Comparison of ENCODE assay signal across 30 cellular contexts in the genomic region with DNA sequence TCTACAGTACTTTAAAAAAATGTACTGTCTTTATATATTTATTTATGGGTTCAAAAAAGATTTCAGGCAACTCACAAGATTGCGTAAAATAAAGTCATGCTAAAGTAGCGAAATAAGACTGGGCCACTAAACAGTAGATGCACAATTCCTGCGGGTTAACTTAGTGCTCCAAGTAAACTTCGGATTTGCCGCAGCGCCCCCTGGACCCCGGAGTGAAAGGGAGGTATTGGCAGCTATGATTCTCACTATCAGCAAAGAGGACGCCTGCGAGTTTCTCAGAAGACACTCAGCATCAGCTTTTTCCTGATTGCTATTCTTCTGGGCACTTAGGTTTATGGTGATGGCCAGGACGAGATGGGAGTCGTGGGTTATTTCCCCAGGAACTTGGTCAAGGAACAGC. TPM values are rescaled to one million over a fixed set of nuclear protein-coding genes. Genes with fewer than 3 reads are reported as not detected.
DNase-seq lines count a peak whose midpoint lies in the region; ATAC-seq and TF ChIP-seq lines count a peak whose summit lies in the region.
"Had no signal": no experiment of that assay in that cellular context is flagged by ENCODE, and none has a peak within 500 bp of the region (broad histone marks: within the 10 kb centered on the region; RNA-seq: fewer than 3 reads in every experiment).

No MANE protein-coding gene starts in this region.

- no peak overlapping the region for H3K27ac ChIP-seq in AG04450 (ENCODE audit: low read depth, low read length)
- no peak overlapping the region for H3K27ac ChIP-seq in GM23338 (ENCODE audit: low read depth)
- H3K27ac ChIP-seq: body of pancreas, coronary artery, heart left ventricle, left ventricle myocardium inferior, RWPE1, suprapubic skin, vagina had no signal

- TF ChIP-seq CTCF in AG04450 (IDR thresholded peaks at IDR 0.05; ENCODE audit: low read depth, low read length) (peak; percentile 28), GM23338 (conservative IDR thresholded peaks at IDR 0.05; ENCODE audit: low read depth in 2 of 2) (peak; percentile 68 to 75), WTC11 (IDR thresholded peaks at IDR 0.05) (no peak), glutamatergic neuron (IDR thresholded peaks at IDR 0.05; ENCODE audit: partially characterized antibody, unreplicated experiment) (peak; percentile 20), mesothelial cell of epicardium (IDR thresholded peaks at IDR 0.05; ENCODE audit: unreplicated experiment) (no peak)

- H3K27me3 Mint-ChIP-seq in GM23338 (ENCODE audit: insufficient read depth, low read depth, poor library complexity) = peaks cover 1% of the 10 kb centered on the region
- no peaks in the 10 kb centered on the region for H3K27me3 Mint-ChIP-seq in WTC11 (ENCODE audit: low read depth)
- no peaks in the 10 kb centered on the region for H3K27me3 Mint-ChIP-seq in glutamatergic neuron (ENCODE audit: unreplicated experiment)
- no peaks in the 10 kb centered on the region for H3K27me3 Mint-ChIP-seq in mesothelial cell of epicardium (ENCODE audit: low read depth)
- peaks cover 9% of the 10 kb centered on the region for H3K27me3 Mint-ChIP-seq in activated T-cell treated with anti-CD3 and anti-CD28 coated beads, Interleukin-2, amount 50 U/mL, for 4 hours (ENCODE audit: low read depth)

- peak overlapping the region; percentile 52; the same call in 1 of the 2 replicates for H2AFZ ChIP-seq in GM23338

- H3K4me3 Mint-ChIP-seq in GM23338 = no peak overlapping the region
- H3K4me3 Mint-ChIP-seq in WTC11 = no peak overlapping the region
- no peak overlapping the region for H3K4me3 Mint-ChIP-seq in glutamatergic neuron (ENCODE audit: unreplicated experiment)
- no peak overlapping the region for H3K4me3 Mint-ChIP-seq in mesothelial cell of epicardium
- no peak overlapping the region for H3K4me3 Mint-ChIP-seq in activated T-cell treated with anti-CD3 and anti-CD28 coated beads, Interleukin-2, amount 50 U/mL, for 4 hours
- H3K4me3 Mint-ChIP-seq: activated naive CD8-positive, alpha-beta T cell treated with anti-CD3 and anti-CD28 coated beads, Interleukin-2, amount 10 ng/mL, durations not matched to agents 7 days and 5 days; CD4-positive, alpha-beta T cell; immature natural killer cell; natural killer cell; stimulated activated effector memory CD8-positive, alpha-beta T cell treated with anti-CD3 and anti-CD28 coated beads, Interleukin-12 subunit alpha, Interleukin-12 subunit beta, amount 100 ng/mL, for 72 hours; T-helper 2 cell treated with Interferon-gamma antibody and Interleukin-4, amounts not matched to agents 5 μg/mL and 100 μg/mL, for 36 hours had no signal

- no peak overlapping the region for H3K27ac Mint-ChIP-seq in GM23338
- no peak overlapping the region for H3K27ac Mint-ChIP-seq in WTC11
- H3K27ac Mint-ChIP-seq in glutamatergic neuron (ENCODE audit: unreplicated experiment) = no peak overlapping the region
- H3K27ac Mint-ChIP-seq in mesothelial cell of epicardium = no peak overlapping the region
- H3K27ac Mint-ChIP-seq: activated naive CD8-positive, alpha-beta T cell treated with anti-CD3 and anti-CD28 coated beads, Interleukin-2, amount 10 ng/mL, durations not matched to agents 7 days and 5 days; CD4-positive, alpha-beta T cell; immature natural killer cell; natural killer cell; stimulated activated effector memory CD8-positive, alpha-beta T cell treated with anti-CD3 and anti-CD28 coated beads, Interleukin-12 subunit alpha, Interleukin-12 subunit beta, amount 100 ng/mL, for 72 hours; T-helper 2 cell treated with Interferon-gamma antibody and Interleukin-4, amounts not matched to agents 5 μg/mL and 100 μg/mL, for 36 hours had no signal

- DNase-seq in AG04450 (ENCODE audit: low read depth, low spot score) (no peak), GM23338 (ENCODE audit: low spot score) (peak; percentile 78), WTC11 (ENCODE audit: low spot score) (peak; percentile 60), glutamatergic neuron (peak; percentile 56), COLO668 (lab: John Stamatoyannopoulos, UW; ENCODE audit: unreplicated experiment) (no peak), mesothelial cell of epicardium (ENCODE audit: low spot score in 2 of 2, unreplicated experiment in 2 of 2) (no peak), NOMO-1 (lab: John Stamatoyannopoulos, UW; ENCODE audit: unreplicated experiment in 2 of 2) (no peak)
- no peak for DNase-seq in activated T-cell treated with anti-CD3 and anti-CD28 coated beads, Interleukin-2, amount 50 U/mL, for 4 hours
- DNase-seq: activated CD4-positive, alpha-beta T cell treated with anti-CD3 and anti-CD28 coated beads, Interleukin-2, amount 50 U/mL, for 4 hours; activated CD8-positive, alpha-beta memory T cell treated with anti-CD3 and anti-CD28 coated beads, Interleukin-2, amount 50 U/mL, for 48 hours; activated naive CD8-positive, alpha-beta T cell treated with anti-CD3 and anti-CD28 coated beads, Interleukin-2, amount 10 ng/mL, durations not matched to agents 7 days and 5 days; body of pancreas; CD4-positive, alpha-beta T cell; heart left ventricle; immature natural killer cell; IMR-90; left ventricle myocardium inferior; midbrain; natural killer cell; NCI-H1417 treated with DMSO at 0.1 percent for 48 hours; NCI-H510A; SK-N-SH had no signal

- H3K4me2 ChIP-seq in GM23338 = no peak overlapping the region
- H3K4me2 ChIP-seq: SK-N-SH had no signal

- H3K4me1 Mint-ChIP-seq in GM23338 (peaks cover 20% of the 10 kb centered on the region), WTC11 (peaks cover 27% of the 10 kb centered on the region), glutamatergic neuron (ENCODE audit: low read depth, unreplicated experiment) (no peaks in the 10 kb centered on the region), mesothelial cell of epicardium (no peaks in the 10 kb centered on the region)
- H3K4me1 Mint-ChIP-seq in activated T-cell treated with anti-CD3 and anti-CD28 coated beads, Interleukin-2, amount 50 U/mL, for 4 hours (ENCODE audit: low read depth) = peaks cover 2% of the 10 kb centered on the region
- H3K4me1 Mint-ChIP-seq: immature natural killer cell; natural killer cell; stimulated activated effector memory CD8-positive, alpha-beta T cell treated with anti-CD3 and anti-CD28 coated beads, Interleukin-12 subunit alpha, Interleukin-12 subunit beta, amount 100 ng/mL, for 72 hours had no signal

- peak; percentile 72 for ATAC-seq in GM23338
- peak; percentile 67 for ATAC-seq in WTC11
- ATAC-seq in activated T-cell treated with anti-CD3 and anti-CD28 coated beads, Interleukin-2, amount 50 U/mL, for 4 hours = no peak
- ATAC-seq: body of pancreas; heart left ventricle; natural killer cell; stimulated activated effector memory CD8-positive, alpha-beta T cell treated with anti-CD3 and anti-CD28 coated beads, Interleukin-12 subunit alpha, Interleukin-12 subunit beta, amount 100 ng/mL, for 72 hours had no signal

- H3K36me3 ChIP-seq in GM23338 (ENCODE audit: insufficient read depth) = no peaks in the 10 kb centered on the region
- H3K36me3 ChIP-seq: heart left ventricle, left ventricle myocardium inferior, suprapubic skin, vagina had no signal

- H3K9me3 Mint-ChIP-seq in GM23338 (peaks cover 3% of the 10 kb centered on the region; the same call in 2 of the 3 replicates), WTC11 (peaks cover 10% of the 10 kb centered on the region), glutamatergic neuron (ENCODE audit: unreplicated experiment) (no peaks in the 10 kb centered on the region), mesothelial cell of epicardium (no peaks in the 10 kb centered on the region)
- no peaks in the 10 kb centered on the region for H3K9me3 Mint-ChIP-seq in activated T-cell treated with anti-CD3 and anti-CD28 coated beads, Interleukin-2, amount 50 U/mL, for 4 hours
- H3K9me3 Mint-ChIP-seq: activated naive CD8-positive, alpha-beta T cell treated with anti-CD3 and anti-CD28 coated beads, Interleukin-2, amount 10 ng/mL, durations not matched to agents 7 days and 5 days; CD4-positive, alpha-beta T cell; immature natural killer cell; natural killer cell; stimulated activated effector memory CD8-positive, alpha-beta T cell treated with anti-CD3 and anti-CD28 coated beads, Interleukin-12 subunit alpha, Interleukin-12 subunit beta, amount 100 ng/mL, for 72 hours; T-helper 2 cell treated with Interferon-gamma antibody and Interleukin-4, amounts not matched to agents 5 μg/mL and 100 μg/mL, for 36 hours had no signal

- H3K9me3 ChIP-seq in AG04450 (ENCODE audit: control insufficient read depth, insufficient read depth, low read length) = no peaks in the 10 kb centered on the region
- H3K9me3 ChIP-seq: body of pancreas, heart left ventricle, left ventricle myocardium inferior, SK-N-SH, suprapubic skin, vagina had no signal

- no peaks in the 10 kb centered on the region for H3K79me2 ChIP-seq in GM23338 (replicated peaks; ENCODE audit: insufficient read depth)

- H3K4me3 ChIP-seq in AG04450 (ENCODE audit: low read depth, low read length) (no peak overlapping the region), GM23338 (no peak overlapping the region)
- H3K4me3 ChIP-seq: body of pancreas, coronary artery, heart left ventricle, left ventricle myocardium inferior, suprapubic skin, vagina had no signal

- POLR2A ChIA-PET in AG04450 (lab: Yijun Ruan, JAX) = no interaction called here
- POLR2A ChIA-PET in WTC11 (lab: Charles Lee) = no interaction called here

- H3F3A ChIP-seq in GM23338 (replicated peaks; ENCODE audit: low read depth) = no peaks in the 10 kb centered on the region

- no peaks in the 10 kb centered on the region for H3K9me2 ChIP-seq in GM23338 (ENCODE audit: insufficient read depth)
- H3K9me2 ChIP-seq: SK-N-SH had no signal

- H3K36me3 Mint-ChIP-seq in GM23338 (ENCODE audit: low read depth) (peaks cover 4% of the 10 kb centered on the region; the same call in 1 of the 3 replicates), WTC11 (no peaks in the 10 kb centered on the region; the same call in 1 of the 2 replicates), glutamatergic neuron (ENCODE audit: unreplicated experiment) (no peaks in the 10 kb centered on the region), mesothelial cell of epicardium (no peaks in the 10 kb centered on the region)
- no peaks in the 10 kb centered on the region for H3K36me3 Mint-ChIP-seq in activated T-cell treated with anti-CD3 and anti-CD28 coated beads, Interleukin-2, amount 50 U/mL, for 4 hours (ENCODE audit: insufficient read depth)
- H3K36me3 Mint-ChIP-seq: activated naive CD8-positive, alpha-beta T cell treated with anti-CD3 and anti-CD28 coated beads, Interleukin-2, amount 10 ng/mL, durations not matched to agents 7 days and 5 days; natural killer cell; stimulated activated effector memory CD8-positive, alpha-beta T cell treated with anti-CD3 and anti-CD28 coated beads, Interleukin-12 subunit alpha, Interleukin-12 subunit beta, amount 100 ng/mL, for 72 hours had no signal

- H3K27me3 ChIP-seq in AG04450 (ENCODE audit: control insufficient read depth, insufficient read depth, low read length) (peaks cover 10% of the 10 kb centered on the region), GM23338 (ENCODE audit: insufficient read depth) (no peaks in the 10 kb centered on the region)
- H3K27me3 ChIP-seq: body of pancreas, vagina had no signal

- no peaks in the 10 kb centered on the region for H4K20me1 ChIP-seq in GM23338 (replicated peaks; ENCODE audit: insufficient read depth)

- CTCF ChIA-PET in AG04450 (lab: Charles Lee) = interaction anchor here (3.1 kb wide), 1 partner anchor 12 kb away, joined by 16 read pairs; no protein-coding TSS in a partner anchor
- CTCF ChIA-PET in WTC11 (lab: Charles Lee) = interaction anchor here (0.6 to 1.4 kb wide), 8 partner anchors 11 to 685 kb away, joined by 3 to 14 read pairs (median 3); no protein-coding TSS in a partner anchor

- H3K4me1 ChIP-seq in GM23338 (ENCODE audit: insufficient read depth) = peaks cover 9% of the 10 kb centered on the region; the same call in 1 of the 2 replicates
- H3K4me1 ChIP-seq: body of pancreas, heart left ventricle, left ventricle myocardium inferior, suprapubic skin, vagina had no signal

RNA-seq across cellular contexts. Expression of gene OTOR, which starts 1.4 kb away (rescaled TPM):
- polyA plus RNA-seq in AG04450 (2011; rRNA removed) (not detected in 2 replicates), GM23338 (2016; fragmentation: Nextera tagmentation; extraction: Ambion mirVana) (not detected in 2 replicates)
- polyA minus RNA-seq in AG04450 (2011; rRNA and poly(A)+ RNA removed) = not detected in 2 replicates
- total RNA-seq in GM23338 (2014; rRNA removed; shearing (Covaris generic)) = not detected in 2 replicates
- total RNA-seq in WTC11 (2021) (not detected in 3 replicates), glutamatergic neuron (ENCODE audit: unreplicated experiment) (not detected), mesothelial cell of epicardium (not detected in 3 replicates)
- not detected for total RNA-seq in activated T-cell treated with anti-CD3 and anti-CD28 coated beads, Interleukin-2, amount 50 U/mL, for 4 hours
- total RNA-seq: activated naive CD8-positive, alpha-beta T cell treated with anti-CD3 and anti-CD28 coated beads, Interleukin-2, amount 10 ng/mL, durations not matched to agents 7 days and 5 days; body of pancreas; CD4-positive, alpha-beta T cell; fibroblast of lung; heart left ventricle; IMR-90; left ventricle myocardium inferior; natural killer cell; posterior vena cava; suprapubic skin; vagina had no signal
- polyA plus RNA-seq: fibroblast of lung, heart left ventricle, immature natural killer cell, IMR-90, SK-N-SH had no signal

RNA-seq across cellular contexts. Expression of gene SNRPB2, which starts 19.7 kb away (rescaled TPM):
- 88.6 and 123 TPM in 2 replicates for polyA plus RNA-seq in AG04450 (2011; rRNA removed)
- polyA minus RNA-seq in AG04450 (2011; rRNA and poly(A)+ RNA removed) = 16.9 and 30.3 TPM in 2 replicates
- total RNA-seq in GM23338 (2014; rRNA removed; shearing (Covaris generic)) = 91.9 and 94.9 TPM in 2 replicates
- polyA plus RNA-seq in GM23338 (2016; fragmentation: Nextera tagmentation; extraction: Ambion mirVana) = 377 and 387 TPM in 2 replicates
- total RNA-seq in WTC11 (2021) = 76.0 to 88.3 TPM (median 76.5 TPM) in 3 replicates
- total RNA-seq in glutamatergic neuron (ENCODE audit: unreplicated experiment) = 81.3 TPM
- total RNA-seq in mesothelial cell of epicardium = 63.9 to 70.5 TPM (median 65.2 TPM) in 3 replicates
- 100 to 1,000 TPM; 147 to 166 (median 158) TPM for total RNA-seq in activated T-cell treated with anti-CD3 and anti-CD28 coated beads, Interleukin-2, amount 50 U/mL, for 4 hours

Comparison
In these comparisons a context has a peak if more than half of its experiments do, and no peak if none do; other contexts are left out.
1. DNase-seq: peak in GM23338 (single experiment), WTC11 (single experiment) and glutamatergic neuron (single experiment); none in AG04450 (single experiment), COLO668 (single experiment), mesothelial cell of epicardium (0 of 2), NOMO-1 (0 of 2) and activated T-cell treated with anti-CD3 and anti-CD28 coated beads, Interleukin-2, amount 50 U/mL, for 4 hours (single experiment).
2. CTCF ChIP-seq: peak in AG04450 (single experiment), GM23338 (2 of 2) and glutamatergic neuron (single experiment); none in WTC11 (single experiment) and mesothelial cell of epicardium (single experiment).
3. ATAC-seq: peak in GM23338 (single experiment) and WTC11 (single experiment); none in activated T-cell treated with anti-CD3 and anti-CD28 coated beads, Interleukin-2, amount 50 U/mL, for 4 hours (0 of 2).